20 cellular contexts compared by ENCODE assay signal in the genomic region with DNA sequence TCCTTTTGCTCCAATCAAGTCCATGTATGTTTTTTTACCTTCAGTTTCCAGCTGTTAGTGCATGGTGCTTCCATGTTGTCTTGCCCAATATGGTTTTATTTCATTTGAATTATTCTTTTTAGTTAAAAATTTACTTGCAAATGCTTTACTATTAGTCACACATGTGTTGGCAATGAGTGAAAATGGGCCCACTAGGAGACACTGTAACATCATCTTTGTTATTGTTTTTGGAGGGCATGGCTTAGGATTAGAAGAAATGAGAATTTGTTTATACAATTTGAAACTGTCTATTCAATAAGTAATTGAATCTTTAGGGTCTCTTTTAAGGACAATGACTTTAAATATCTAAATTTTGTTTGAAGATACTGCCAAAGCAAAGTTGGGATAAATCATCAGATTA.
DNase-seq lines count a peak whose midpoint lies in the region; ATAC-seq and TF ChIP-seq lines count a peak whose summit lies in the region.
"Had no signal": no experiment of that assay in that cellular context is flagged by ENCODE, and none has a peak within 500 bp of the region (broad histone marks: within the 10 kb centered on the region; RNA-seq: fewer than 3 reads in every experiment).

No MANE protein-coding gene starts in this region.

- no peaks in the 10 kb centered on the region for H4K20me1 ChIP-seq in PC-9 (ENCODE audit: insufficient read depth)
- H4K20me1 ChIP-seq: BLaER1 had no signal

- H3K9me3 ChIP-seq in PC-9 (ENCODE audit: insufficient read depth, low read depth) (no peaks in the 10 kb centered on the region), left lung (no peaks in the 10 kb centered on the region), tibial artery (no peaks in the 10 kb centered on the region)
- H3K9me3 ChIP-seq: BLaER1, neutrophil, testis had no signal

- TF ChIP-seq CTCF in Calu3 (IDR thresholded peaks at IDR 0.05; ENCODE audit: unreplicated experiment) (no peak), HFFc6 (IDR thresholded peaks at IDR 0.05) (0 out of 2 replicates have a peak, but pooled peaks have one; percentile 12), PC-9 (conservative IDR thresholded peaks at IDR 0.05) (0 out of 2 replicates have a peak, but pooled peaks have one; percentile 19), left lung (IDR thresholded peaks at IDR 0.05) (no peak), tibial artery (IDR thresholded peaks at IDR 0.05) (no peak)

- H3K4me3 ChIP-seq in PC-9 (no peak overlapping the region), left lung (no peak overlapping the region), tibial artery (no peak overlapping the region)
- H3K4me3 ChIP-seq: BLaER1, testis had no signal

- H3K9me3 Mint-ChIP-seq in Calu3 (ENCODE audit: low read depth, unreplicated experiment) = no peaks in the 10 kb centered on the region
- H3K9me3 Mint-ChIP-seq in HFFc6 = no peaks in the 10 kb centered on the region
- H3K9me3 Mint-ChIP-seq: H9 had no signal

- DNase-seq in Calu3 (peak; percentile 8), HFFc6 (no peak), PC-9 (no peak), left lung (no peak), sciatic nerve (ENCODE audit: low spot score) (no peak), tibial artery (no peak), NCI-H526 (lab: John Stamatoyannopoulos, UW) (no peak)
- DNase-seq: activated CD4-positive, CD25-positive, alpha-beta regulatory T cell; activated gamma-delta T cell; H9; mesendoderm; NCI-H345; stimulated activated CD4-positive, alpha-beta T cell treated with anti-CD3 and anti-CD28 coated beads, Interleukin-2, amount 100 ng/mL, for 48 hours; stimulated activated CD8-positive, alpha-beta memory T cell treated with anti-CD3 and anti-CD28 coated beads, Interleukin-4, amount 100 ng/mL, for 48 hours; T-helper 17 cell; testis had no signal

- no peak overlapping the region for H2AFZ ChIP-seq in PC-9

- H3K4me1 ChIP-seq in PC-9 (replicated peaks; ENCODE audit: insufficient read depth) (no peaks in the 10 kb centered on the region), left lung (no peaks in the 10 kb centered on the region), tibial artery (no peaks in the 10 kb centered on the region)
- H3K4me1 ChIP-seq: BLaER1, testis had no signal

- H3K27ac Mint-ChIP-seq in Calu3 (ENCODE audit: unreplicated experiment) (no peak overlapping the region), HFFc6 (no peak overlapping the region)
- H3K27ac Mint-ChIP-seq: H9, T-helper 17 cell had no signal

- H3K4me3 Mint-ChIP-seq in Calu3 (ENCODE audit: low read depth, unreplicated experiment) (no peak overlapping the region), HFFc6 (no peak overlapping the region)
- H3K4me3 Mint-ChIP-seq: H9, T-helper 17 cell had no signal

- CTCF ChIA-PET in Calu3 (lab: Charles Lee) = interaction anchor here (2.1 kb wide), 1 partner anchor 110 kb away, joined by 14 read pairs; no protein-coding TSS in a partner anchor
- CTCF ChIA-PET in PC-9 (lab: Charles Lee) = interaction anchor here (0.5 to 0.9 kb wide), 2 partner anchors 109 to 139 kb away, joined by 3 to 7 read pairs; no protein-coding TSS in a partner anchor

- H3K36me3 Mint-ChIP-seq in Calu3 (ENCODE audit: insufficient read depth, unreplicated experiment) (no peaks in the 10 kb centered on the region), HFFc6 (ENCODE audit: low read depth) (no peaks in the 10 kb centered on the region)

- H3K79me2 ChIP-seq in PC-9 (ENCODE audit: low read depth) = no peaks in the 10 kb centered on the region

- H3K4me2 ChIP-seq in PC-9 = no peak overlapping the region
- H3K4me2 ChIP-seq: BLaER1 had no signal

- intact Hi-C loops in Calu3 (cut with micrococcal nuclease; ENCODE audit: unreplicated experiment) (loop anchor here (1.0 to 10.0 kb wide), 4 partner anchors 81 to 597 kb away; no protein-coding TSS in a partner anchor), PC-9 (cut with micrococcal nuclease; ENCODE audit: unreplicated experiment) (no loop called here), left lung (cut with DNase I) (no loop called here), sciatic nerve (cut with DNase I) (no loop called here), tibial artery (cut with DNase I; ENCODE audit: low total_unique reads) (no loop called here)

- POLR2A ChIA-PET in PC-9 (lab: Charles Lee; ENCODE audit: unreplicated experiment) = no interaction called here

- no peak overlapping the region for H3K27ac ChIP-seq in PC-9
- H3K27ac ChIP-seq in left lung = no peak overlapping the region
- H3K27ac ChIP-seq in tibial artery = no peak overlapping the region
- H3K27ac ChIP-seq: BLaER1, neutrophil, RWPE1, testis had no signal

- H3K27me3 ChIP-seq in PC-9 (ENCODE audit: insufficient read depth, low read depth) = no peaks in the 10 kb centered on the region
- no peaks in the 10 kb centered on the region for H3K27me3 ChIP-seq in left lung
- no peaks in the 10 kb centered on the region for H3K27me3 ChIP-seq in tibial artery
- H3K27me3 ChIP-seq: BLaER1, neutrophil, testis had no signal

- BruUV-seq in Calu3 (replicated peaks; lab: Mats Ljungman, UMichigan) (no TSS peak), PC-9 (replicated peaks; lab: Mats Ljungman, UMichigan) (no TSS peak)

- H3K36me3 ChIP-seq in PC-9 (ENCODE audit: low read depth) = no peaks in the 10 kb centered on the region
- H3K36me3 ChIP-seq in left lung = no peaks in the 10 kb centered on the region
- H3K36me3 ChIP-seq in tibial artery = no peaks in the 10 kb centered on the region
- H3K36me3 ChIP-seq: BLaER1, neutrophil had no signal

- ATAC-seq in left lung (peak; percentile 26), sciatic nerve (no peak), HG02938 (IDR thresholded peaks at IDR 0.05; ENCODE audit: unreplicated experiment) (no peak)
- ATAC-seq: T-helper 17 cell had no signal

- no peaks in the 10 kb centered on the region for H3K9me2 ChIP-seq in PC-9 (ENCODE audit: insufficient read depth)

- no peaks in the 10 kb centered on the region for H3K27me3 Mint-ChIP-seq in Calu3 (ENCODE audit: unreplicated experiment)
- peaks cover 3% of the 10 kb centered on the region for H3K27me3 Mint-ChIP-seq in HFFc6 (ENCODE audit: insufficient read depth)

- H3F3A ChIP-seq in PC-9 (ENCODE audit: insufficient read depth, low read depth) = no peaks in the 10 kb centered on the region

- H3K4me1 Mint-ChIP-seq in Calu3 (ENCODE audit: low read depth, unreplicated experiment) (peaks cover 14% of the 10 kb centered on the region), HFFc6 (ENCODE audit: low read depth) (no peaks in the 10 kb centered on the region)
- H3K4me1 Mint-ChIP-seq: T-helper 17 cell had no signal

Comparison
In these comparisons a context has a peak if more than half of its experiments do, and no peak if none do; other contexts are left out.
1. CTCF ChIP-seq: peak in HFFc6 (single experiment) and PC-9 (single experiment); none in Calu3 (single experiment), left lung (0 of 2) and tibial artery (0 of 2).